Comparison of ENCODE assay signal across 8 cellular contexts in genomic region chr3:16338124-16338523, GRCh38.
DNase-seq lines count a peak whose midpoint lies in the region; ATAC-seq and TF ChIP-seq lines count a peak whose summit lies in the region.

No MANE protein-coding gene starts in this region.

- H3K27ac Mint-ChIP-seq in immature natural killer cell (peak overlapping the region; percentile 85 to 97 (median 92)), MCF 10A (ENCODE audit: low read depth, unreplicated experiment) (no peak overlapping the region)

- H3K9me3 Mint-ChIP-seq in immature natural killer cell (no peaks in the 10 kb centered on the region), MCF 10A (ENCODE audit: unreplicated experiment) (no peaks in the 10 kb centered on the region)

- peak; percentile 68 for ATAC-seq in GM19328 (IDR thresholded peaks at IDR 0.05; ENCODE audit: unreplicated experiment)
- ATAC-seq in HG03175 (IDR thresholded peaks at IDR 0.05; ENCODE audit: unreplicated experiment), result peak; percentile 94
- ATAC-seq in GM18519 (IDR thresholded peaks at IDR 0.05; ENCODE audit: low FRiP score, unreplicated experiment), result no peak

- H3K4me3 Mint-ChIP-seq in immature natural killer cell, result peak overlapping the region; percentile 70 to 85 (median 78)
- H3K4me3 Mint-ChIP-seq in MCF 10A (ENCODE audit: unreplicated experiment), result no peak overlapping the region

- no TSS peak for BruUV-seq in MCF 10A (replicated peaks; lab: Mats Ljungman, UMichigan)

- DNase-seq in activated CD4-positive, alpha-beta T cell treated with anti-CD3 and anti-CD28 coated beads for 48 hours, result peak; percentile 53
- DNase-seq in immature natural killer cell (peak; percentile 79 to 80 (median 79)), MCF 10A (ENCODE audit: unreplicated experiment) (no peak), SIG-M5 (lab: John Stamatoyannopoulos, UW) (no peak), germinal center (ENCODE audit: low spot score) (no peak)

- CTCF ChIA-PET in MCF 10A (lab: Yijun Ruan, JAX), result interaction anchor here (0.6 to 1.5 kb wide), 5 partner anchors 31 to 273 kb away, joined by 3 to 4 read pairs (median 3); no protein-coding TSS in a partner anchor

- intact Hi-C loops in MCF 10A (cut with micrococcal nuclease), result no loop called here

- H3K36me3 Mint-ChIP-seq in immature natural killer cell (peaks cover 15 to 18% (median 15%) of the 10 kb centered on the region in 3 donors), MCF 10A (ENCODE audit: insufficient read depth, unreplicated experiment) (peaks cover 19% of the 10 kb centered on the region)

- no peak for TF ChIP-seq CTCF in MCF 10A (IDR thresholded peaks at IDR 0.05; ENCODE audit: unreplicated experiment)

- POLR2A ChIA-PET in MCF 10A (lab: Yijun Ruan, JAX), result interaction anchor here (0.7 kb wide), 1 partner anchor 23 kb away, joined by 3 read pairs; no protein-coding TSS in a partner anchor

- peaks cover 64 to 85% of the 10 kb centered on the region in 2 donors for H3K4me1 Mint-ChIP-seq in immature natural killer cell
- H3K4me1 Mint-ChIP-seq in MCF 10A (ENCODE audit: insufficient read depth, unreplicated experiment), result peaks cover 8% of the 10 kb centered on the region

- H3K27me3 Mint-ChIP-seq in immature natural killer cell (ENCODE audit: low read depth in 3 of 3), result peaks cover 0 to 10% (median 3%) of the 10 kb centered on the region in 3 donors
- no peaks in the 10 kb centered on the region for H3K27me3 Mint-ChIP-seq in MCF 10A (ENCODE audit: insufficient read depth, unreplicated experiment)

Comparison
In these comparisons a context has a peak if more than half of its experiments do, and no peak if none do; other contexts are left out.
1. DNase-seq: peak in activated CD4-positive, alpha-beta T cell treated with anti-CD3 and anti-CD28 coated beads for 48 hours (single experiment) and immature natural killer cell (3 of 3); none in MCF 10A (single experiment), SIG-M5 (single experiment) and germinal center (single experiment).